1 cellular context compared by ENCODE assay signal in the genomic region with DNA sequence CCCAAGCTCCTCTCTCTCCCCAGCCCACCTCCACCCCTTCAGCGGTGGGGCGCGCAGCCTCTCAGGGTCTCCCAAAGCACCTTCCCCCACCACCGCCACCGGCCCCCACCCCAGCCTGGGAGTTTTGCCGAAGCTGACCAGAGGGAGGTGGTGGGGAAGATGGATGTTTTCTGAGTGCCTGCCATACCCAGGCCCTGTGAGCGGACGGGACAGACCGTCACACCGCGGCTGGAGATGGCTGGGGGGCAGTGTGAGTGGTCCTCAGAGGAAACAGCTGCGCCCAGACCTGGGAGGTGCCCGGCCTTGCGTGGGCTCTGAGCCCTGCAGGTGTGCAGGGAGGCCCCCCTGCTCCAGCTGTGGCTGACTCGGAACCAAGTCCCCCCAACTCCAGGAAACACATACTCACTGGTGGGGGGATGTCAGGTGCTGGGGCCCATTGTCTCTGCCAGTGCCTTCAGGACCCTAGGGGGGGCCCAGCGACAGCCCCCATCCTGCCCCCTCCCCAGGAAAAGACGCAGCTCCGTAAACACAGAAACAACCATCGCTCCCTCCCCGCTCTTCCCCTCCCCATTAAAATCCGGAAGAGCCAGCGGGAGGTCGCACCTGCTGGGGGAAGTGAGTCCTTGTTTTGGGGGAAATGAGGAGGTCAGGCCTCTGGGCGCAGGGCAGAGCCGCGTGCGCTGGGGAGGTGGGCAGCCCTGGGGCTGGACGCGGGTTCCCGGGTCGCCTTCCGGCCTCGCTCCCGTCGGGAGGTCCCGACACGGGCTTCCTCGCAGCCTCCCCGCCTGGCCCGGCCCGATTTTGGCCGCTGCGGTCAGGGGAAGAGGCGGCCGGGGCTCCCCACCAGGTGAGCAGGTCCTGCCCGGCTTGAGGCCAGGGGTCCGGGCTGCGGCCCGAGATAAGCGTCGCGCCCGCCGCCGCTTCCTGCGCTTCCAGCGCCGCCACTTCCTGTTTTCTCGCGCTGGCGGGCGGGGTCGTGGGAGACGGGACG.
A peak's percentile ranks its signal among the peaks of the same experiment; 100 is the strongest.
TF ChIP-seq lines count a peak whose summit lies in the region.

No MANE protein-coding gene starts in this region.

TF ChIP-seq in K562, 482 proteins besides CTCF, POLR2A, EP300 and RAD21 (continued from another document and continues in another):
- TF ChIP-seq, protein P1, sequence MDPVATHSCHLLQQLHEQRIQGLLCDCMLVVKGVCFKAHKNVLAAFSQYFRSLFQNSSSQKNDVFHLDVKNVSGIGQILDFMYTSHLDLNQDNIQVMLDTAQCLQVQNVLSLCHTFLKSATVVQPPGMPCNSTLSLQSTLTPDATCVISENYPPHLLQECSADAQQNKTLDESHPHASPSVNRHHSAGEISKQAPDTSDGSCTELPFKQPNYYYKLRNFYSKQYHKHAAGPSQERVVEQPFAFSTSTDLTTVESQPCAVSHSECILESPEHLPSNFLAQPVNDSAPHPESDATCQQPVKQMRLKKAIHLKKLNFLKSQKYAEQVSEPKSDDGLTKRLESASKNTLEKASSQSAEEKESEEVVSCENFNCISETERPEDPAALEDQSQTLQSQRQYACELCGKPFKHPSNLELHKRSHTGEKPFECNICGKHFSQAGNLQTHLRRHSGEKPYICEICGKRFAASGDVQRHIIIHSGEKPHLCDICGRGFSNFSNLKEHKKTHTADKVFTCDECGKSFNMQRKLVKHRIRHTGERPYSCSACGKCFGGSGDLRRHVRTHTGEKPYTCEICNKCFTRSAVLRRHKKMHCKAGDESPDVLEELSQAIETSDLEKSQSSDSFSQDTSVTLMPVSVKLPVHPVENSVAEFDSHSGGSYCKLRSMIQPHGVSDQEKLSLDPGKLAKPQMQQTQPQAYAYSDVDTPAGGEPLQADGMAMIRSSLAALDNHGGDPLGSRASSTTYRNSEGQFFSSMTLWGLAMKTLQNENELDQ (CRISPR knock-in tag; IDR thresholded peaks at IDR 0.05; ENCODE audit: borderline replicate concordance) = no peak
- TF ChIP-seq, protein P2, sequence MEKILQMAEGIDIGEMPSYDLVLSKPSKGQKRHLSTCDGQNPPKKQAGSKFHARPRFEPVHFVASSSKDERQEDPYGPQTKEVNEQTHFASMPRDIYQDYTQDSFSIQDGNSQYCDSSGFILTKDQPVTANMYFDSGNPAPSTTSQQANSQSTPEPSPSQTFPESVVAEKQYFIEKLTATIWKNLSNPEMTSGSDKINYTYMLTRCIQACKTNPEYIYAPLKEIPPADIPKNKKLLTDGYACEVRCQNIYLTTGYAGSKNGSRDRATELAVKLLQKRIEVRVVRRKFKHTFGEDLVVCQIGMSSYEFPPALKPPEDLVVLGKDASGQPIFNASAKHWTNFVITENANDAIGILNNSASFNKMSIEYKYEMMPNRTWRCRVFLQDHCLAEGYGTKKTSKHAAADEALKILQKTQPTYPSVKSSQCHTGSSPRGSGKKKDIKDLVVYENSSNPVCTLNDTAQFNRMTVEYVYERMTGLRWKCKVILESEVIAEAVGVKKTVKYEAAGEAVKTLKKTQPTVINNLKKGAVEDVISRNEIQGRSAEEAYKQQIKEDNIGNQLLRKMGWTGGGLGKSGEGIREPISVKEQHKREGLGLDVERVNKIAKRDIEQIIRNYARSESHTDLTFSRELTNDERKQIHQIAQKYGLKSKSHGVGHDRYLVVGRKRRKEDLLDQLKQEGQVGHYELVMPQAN (IDR thresholded peaks at IDR 0.05; ENCODE audit: borderline replicate concordance) = no peak
- TF ChIP-seq ETV1 (tag; conservative IDR thresholded peaks at IDR 0.05; ENCODE audit: low read depth) = no peak; the same call in 1 of the 2 replicates
- TF ChIP-seq NEUROD1 (IDR thresholded peaks at IDR 0.05; ENCODE audit: borderline replicate concordance, low read depth, low read length, partially characterized antibody) = no peak
- no peak for TF ChIP-seq ZKSCAN1 (IDR thresholded peaks at IDR 0.05; ENCODE audit: low read depth, low read length)
- TF ChIP-seq, protein P3, sequence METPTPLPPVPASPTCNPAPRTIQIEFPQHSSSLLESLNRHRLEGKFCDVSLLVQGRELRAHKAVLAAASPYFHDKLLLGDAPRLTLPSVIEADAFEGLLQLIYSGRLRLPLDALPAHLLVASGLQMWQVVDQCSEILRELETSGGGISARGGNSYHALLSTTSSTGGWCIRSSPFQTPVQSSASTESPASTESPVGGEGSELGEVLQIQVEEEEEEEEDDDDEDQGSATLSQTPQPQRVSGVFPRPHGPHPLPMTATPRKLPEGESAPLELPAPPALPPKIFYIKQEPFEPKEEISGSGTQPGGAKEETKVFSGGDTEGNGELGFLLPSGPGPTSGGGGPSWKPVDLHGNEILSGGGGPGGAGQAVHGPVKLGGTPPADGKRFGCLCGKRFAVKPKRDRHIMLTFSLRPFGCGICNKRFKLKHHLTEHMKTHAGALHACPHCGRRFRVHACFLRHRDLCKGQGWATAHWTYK (CRISPR knock-in tag; IDR thresholded peaks at IDR 0.05) = no peak
- peak; percentile 93 for TF ChIP-seq CTBP1 (IDR thresholded peaks at IDR 0.05; ENCODE audit: borderline replicate concordance)
- peak; percentile 93 for TF ChIP-seq CXXC5 (CRISPR knock-in tag; IDR thresholded peaks at IDR 0.05)
- TF ChIP-seq COPS2 (conservative IDR thresholded peaks at IDR 0.05) = no peak
- TF ChIP-seq ZNF507 (tag; conservative IDR thresholded peaks at IDR 0.05) = no peak
- no peak for TF ChIP-seq NCOA6 (IDR thresholded peaks at IDR 0.05)
- TF ChIP-seq PTTG1 (tag; IDR thresholded peaks at IDR 0.05; ENCODE audit: low read depth) = no peak
- TF ChIP-seq XRCC4 (IDR thresholded peaks at IDR 0.05; ENCODE audit: extremely low read depth, insufficient read depth, insufficient read length) = no peak
- TF ChIP-seq, protein P4, sequence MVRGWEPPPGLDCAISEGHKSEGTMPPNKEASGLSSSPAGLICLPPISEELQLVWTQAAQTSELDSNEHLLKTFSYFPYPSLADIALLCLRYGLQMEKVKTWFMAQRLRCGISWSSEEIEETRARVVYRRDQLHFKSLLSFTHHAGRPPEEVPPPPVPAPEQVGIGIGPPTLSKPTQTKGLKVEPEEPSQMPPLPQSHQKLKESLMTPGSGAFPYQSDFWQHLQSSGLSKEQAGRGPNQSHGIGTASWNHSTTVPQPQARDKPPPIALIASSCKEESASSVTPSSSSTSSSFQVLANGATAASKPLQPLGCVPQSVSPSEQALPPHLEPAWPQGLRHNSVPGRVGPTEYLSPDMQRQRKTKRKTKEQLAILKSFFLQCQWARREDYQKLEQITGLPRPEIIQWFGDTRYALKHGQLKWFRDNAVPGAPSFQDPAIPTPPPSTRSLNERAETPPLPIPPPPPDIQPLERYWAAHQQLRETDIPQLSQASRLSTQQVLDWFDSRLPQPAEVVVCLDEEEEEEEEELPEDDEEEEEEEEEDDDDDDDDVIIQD (CRISPR knock-in tag; IDR thresholded peaks at IDR 0.05) = no peak
- no peak for TF ChIP-seq IFI16 (CRISPR knock-in tag; IDR thresholded peaks at IDR 0.05)
- TF ChIP-seq MXI1 (IDR thresholded peaks at IDR 0.05; ENCODE audit: low read depth, low read length) = no peak
- no peak for TF ChIP-seq NBN (IDR thresholded peaks at IDR 0.05; ENCODE audit: low read depth)
- TF ChIP-seq HMGN3 (IDR thresholded peaks at IDR 0.05; ENCODE audit: borderline replicate concordance, extremely low read depth, insufficient read length, low read depth, low read length) = peak; percentile 75
- TF ChIP-seq, protein P5, sequence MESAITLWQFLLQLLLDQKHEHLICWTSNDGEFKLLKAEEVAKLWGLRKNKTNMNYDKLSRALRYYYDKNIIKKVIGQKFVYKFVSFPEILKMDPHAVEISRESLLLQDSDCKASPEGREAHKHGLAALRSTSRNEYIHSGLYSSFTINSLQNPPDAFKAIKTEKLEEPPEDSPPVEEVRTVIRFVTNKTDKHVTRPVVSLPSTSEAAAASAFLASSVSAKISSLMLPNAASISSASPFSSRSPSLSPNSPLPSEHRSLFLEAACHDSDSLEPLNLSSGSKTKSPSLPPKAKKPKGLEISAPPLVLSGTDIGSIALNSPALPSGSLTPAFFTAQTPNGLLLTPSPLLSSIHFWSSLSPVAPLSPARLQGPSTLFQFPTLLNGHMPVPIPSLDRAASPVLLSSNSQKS (CRISPR knock-in tag; IDR thresholded peaks at IDR 0.05) = no peak
- TF ChIP-seq NFATC3 (IDR thresholded peaks at IDR 0.05) = no peak
- TF ChIP-seq, protein P6, sequence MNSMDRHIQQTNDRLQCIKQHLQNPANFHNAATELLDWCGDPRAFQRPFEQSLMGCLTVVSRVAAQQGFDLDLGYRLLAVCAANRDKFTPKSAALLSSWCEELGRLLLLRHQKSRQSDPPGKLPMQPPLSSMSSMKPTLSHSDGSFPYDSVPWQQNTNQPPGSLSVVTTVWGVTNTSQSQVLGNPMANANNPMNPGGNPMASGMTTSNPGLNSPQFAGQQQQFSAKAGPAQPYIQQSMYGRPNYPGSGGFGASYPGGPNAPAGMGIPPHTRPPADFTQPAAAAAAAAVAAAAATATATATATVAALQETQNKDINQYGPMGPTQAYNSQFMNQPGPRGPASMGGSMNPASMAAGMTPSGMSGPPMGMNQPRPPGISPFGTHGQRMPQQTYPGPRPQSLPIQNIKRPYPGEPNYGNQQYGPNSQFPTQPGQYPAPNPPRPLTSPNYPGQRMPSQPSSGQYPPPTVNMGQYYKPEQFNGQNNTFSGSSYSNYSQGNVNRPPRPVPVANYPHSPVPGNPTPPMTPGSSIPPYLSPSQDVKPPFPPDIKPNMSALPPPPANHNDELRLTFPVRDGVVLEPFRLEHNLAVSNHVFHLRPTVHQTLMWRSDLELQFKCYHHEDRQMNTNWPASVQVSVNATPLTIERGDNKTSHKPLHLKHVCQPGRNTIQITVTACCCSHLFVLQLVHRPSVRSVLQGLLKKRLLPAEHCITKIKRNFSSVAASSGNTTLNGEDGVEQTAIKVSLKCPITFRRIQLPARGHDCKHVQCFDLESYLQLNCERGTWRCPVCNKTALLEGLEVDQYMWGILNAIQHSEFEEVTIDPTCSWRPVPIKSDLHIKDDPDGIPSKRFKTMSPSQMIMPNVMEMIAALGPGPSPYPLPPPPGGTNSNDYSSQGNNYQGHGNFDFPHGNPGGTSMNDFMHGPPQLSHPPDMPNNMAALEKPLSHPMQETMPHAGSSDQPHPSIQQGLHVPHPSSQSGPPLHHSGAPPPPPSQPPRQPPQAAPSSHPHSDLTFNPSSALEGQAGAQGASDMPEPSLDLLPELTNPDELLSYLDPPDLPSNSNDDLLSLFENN (IDR thresholded peaks at IDR 0.05; ENCODE audit: low read depth in 2 of 2, low read length in 2 of 2) = no peak
- TF ChIP-seq, protein P7, sequence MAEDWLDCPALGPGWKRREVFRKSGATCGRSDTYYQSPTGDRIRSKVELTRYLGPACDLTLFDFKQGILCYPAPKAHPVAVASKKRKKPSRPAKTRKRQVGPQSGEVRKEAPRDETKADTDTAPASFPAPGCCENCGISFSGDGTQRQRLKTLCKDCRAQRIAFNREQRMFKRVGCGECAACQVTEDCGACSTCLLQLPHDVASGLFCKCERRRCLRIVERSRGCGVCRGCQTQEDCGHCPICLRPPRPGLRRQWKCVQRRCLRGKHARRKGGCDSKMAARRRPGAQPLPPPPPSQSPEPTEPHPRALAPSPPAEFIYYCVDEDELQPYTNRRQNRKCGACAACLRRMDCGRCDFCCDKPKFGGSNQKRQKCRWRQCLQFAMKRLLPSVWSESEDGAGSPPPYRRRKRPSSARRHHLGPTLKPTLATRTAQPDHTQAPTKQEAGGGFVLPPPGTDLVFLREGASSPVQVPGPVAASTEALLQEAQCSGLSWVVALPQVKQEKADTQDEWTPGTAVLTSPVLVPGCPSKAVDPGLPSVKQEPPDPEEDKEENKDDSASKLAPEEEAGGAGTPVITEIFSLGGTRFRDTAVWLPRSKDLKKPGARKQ (CRISPR knock-in tag; IDR thresholded peaks at IDR 0.05) = no peak
- no peak for TF ChIP-seq TFAM (CRISPR knock-in tag; conservative IDR thresholded peaks at IDR 0.05)
- no peak for TF ChIP-seq ZNF644 (tag; IDR thresholded peaks at IDR 0.05; ENCODE audit: low read depth)
- TF ChIP-seq ZBTB17 (CRISPR knock-in tag; IDR thresholded peaks at IDR 0.05) = no peak
- TF ChIP-seq SMARCA4 (IDR thresholded peaks at IDR 0.05) = peak; percentile 55; the same call in 1 of the 2 replicates
- TF ChIP-seq, protein P8, sequence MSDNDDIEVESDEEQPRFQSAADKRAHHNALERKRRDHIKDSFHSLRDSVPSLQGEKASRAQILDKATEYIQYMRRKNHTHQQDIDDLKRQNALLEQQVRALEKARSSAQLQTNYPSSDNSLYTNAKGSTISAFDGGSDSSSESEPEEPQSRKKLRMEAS (CRISPR knock-in tag; IDR thresholded peaks at IDR 0.05) = no peak; the same call in 1 of the 2 replicates
- no peak for TF ChIP-seq KDM5B (IDR thresholded peaks at IDR 0.05; ENCODE audit: insufficient replicate concordance, low read depth, low read length)
- no peak for TF ChIP-seq SRF (CRISPR knock-in tag; IDR thresholded peaks at IDR 0.05)
- TF ChIP-seq RBM17 (IDR thresholded peaks at IDR 0.05; ENCODE audit: borderline replicate concordance, low read depth, low read length) = no peak
- TF ChIP-seq, protein P9, sequence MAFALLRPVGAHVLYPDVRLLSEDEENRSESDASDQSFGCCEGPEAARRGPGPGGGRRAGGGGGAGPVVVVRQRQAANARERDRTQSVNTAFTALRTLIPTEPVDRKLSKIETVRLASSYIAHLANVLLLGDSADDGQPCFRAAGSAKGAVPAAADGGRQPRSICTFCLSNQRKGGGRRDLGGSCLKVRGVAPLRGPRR (CRISPR knock-in tag; IDR thresholded peaks at IDR 0.05) = no peak
- peak; percentile 33 to 69; a peak in 3 of 4 replicates for TF ChIP-seq MAZ (CRISPR knock-in tag; conservative IDR thresholded peaks at IDR 0.05 in 1 of 2, IDR thresholded peaks at IDR 0.05 in 1 of 2)
- no peak for TF ChIP-seq LEF1 (IDR thresholded peaks at IDR 0.05)
- no peak for TF ChIP-seq PHB (CRISPR knock-in tag; IDR thresholded peaks at IDR 0.05)
- TF ChIP-seq, protein P10, sequence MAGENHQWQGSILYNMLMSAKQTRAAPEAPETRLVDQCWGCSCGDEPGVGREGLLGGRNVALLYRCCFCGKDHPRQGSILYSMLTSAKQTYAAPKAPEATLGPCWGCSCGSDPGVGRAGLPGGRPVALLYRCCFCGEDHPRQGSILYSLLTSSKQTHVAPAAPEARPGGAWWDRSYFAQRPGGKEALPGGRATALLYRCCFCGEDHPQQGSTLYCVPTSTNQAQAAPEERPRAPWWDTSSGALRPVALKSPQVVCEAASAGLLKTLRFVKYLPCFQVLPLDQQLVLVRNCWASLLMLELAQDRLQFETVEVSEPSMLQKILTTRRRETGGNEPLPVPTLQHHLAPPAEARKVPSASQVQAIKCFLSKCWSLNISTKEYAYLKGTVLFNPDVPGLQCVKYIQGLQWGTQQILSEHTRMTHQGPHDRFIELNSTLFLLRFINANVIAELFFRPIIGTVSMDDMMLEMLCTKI (IDR thresholded peaks at IDR 0.05; ENCODE audit: partially characterized antibody) = no peak
- no peak for TF ChIP-seq ZNF212 (CRISPR knock-in tag; IDR thresholded peaks at IDR 0.05)
- peak; percentile 90 for TF ChIP-seq ZEB2 (IDR thresholded peaks at IDR 0.05)
- no peak for TF ChIP-seq MCM7 (IDR thresholded peaks at IDR 0.05)
- TF ChIP-seq, protein P11, sequence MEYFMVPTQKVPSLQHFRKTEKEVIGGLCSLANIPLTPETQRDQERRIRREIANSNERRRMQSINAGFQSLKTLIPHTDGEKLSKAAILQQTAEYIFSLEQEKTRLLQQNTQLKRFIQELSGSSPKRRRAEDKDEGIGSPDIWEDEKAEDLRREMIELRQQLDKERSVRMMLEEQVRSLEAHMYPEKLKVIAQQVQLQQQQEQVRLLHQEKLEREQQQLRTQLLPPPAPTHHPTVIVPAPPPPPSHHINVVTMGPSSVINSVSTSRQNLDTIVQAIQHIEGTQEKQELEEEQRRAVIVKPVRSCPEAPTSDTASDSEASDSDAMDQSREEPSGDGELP (CRISPR knock-in tag; IDR thresholded peaks at IDR 0.05; ENCODE audit: borderline replicate concordance) = peak; percentile 72
- TF ChIP-seq XRCC5 (IDR thresholded peaks at IDR 0.05; ENCODE audit: low read depth, low read length) = no peak
- no peak for TF ChIP-seq GTF2E2 (tag; IDR thresholded peaks at IDR 0.05)
- no peak for TF ChIP-seq SNRNP70 (optimal IDR thresholded peaks at IDR 0.05; ENCODE audit: low read depth, low read length)
